10 cellular contexts compared by ENCODE assay signal in genomic region chr2:168156661-168157060, GRCh38.
DNase-seq lines count a peak whose midpoint lies in the region; TF ChIP-seq lines count a peak whose summit lies in the region.
"Had no signal": no experiment of that assay in that cellular context is flagged by ENCODE, and none has a peak within 500 bp of the region (broad histone marks: within the 10 kb centered on the region; RNA-seq: fewer than 3 reads in every experiment).

No MANE protein-coding gene starts in this region.

- in situ Hi-C loops in GM13977 (cut with MboI; ENCODE audit: low pct_unique_long_range_greater_than_20kb, low sequenced_read_pairs, unreplicated experiment): no loop called here

- no peaks in the 10 kb centered on the region for H3K27me3 ChIP-seq in vagina

- intact Hi-C loops in activated naive CD4-positive, alpha-beta T cell treated with anti-CD3 and anti-CD28 coated beads for 36 hours (cut with micrococcal nuclease): no loop called here
- intact Hi-C loops in vagina (cut with DNase I): no loop called here

- peaks cover 52% of the 10 kb centered on the region for H3K4me1 ChIP-seq in vagina

- peaks cover 9% of the 10 kb centered on the region for H3K36me3 Mint-ChIP-seq in activated naive CD4-positive, alpha-beta T cell treated with anti-CD3 and anti-CD28 coated beads for 36 hours (ENCODE audit: low read depth)
- H3K36me3 Mint-ChIP-seq in glutamatergic neuron (ENCODE audit: unreplicated experiment): no peaks in the 10 kb centered on the region

- H3K4me1 Mint-ChIP-seq in activated naive CD4-positive, alpha-beta T cell treated with anti-CD3 and anti-CD28 coated beads for 36 hours (ENCODE audit: low read depth): peaks cover 13% of the 10 kb centered on the region
- H3K4me1 Mint-ChIP-seq in glutamatergic neuron (ENCODE audit: low read depth, unreplicated experiment): peaks cover 14% of the 10 kb centered on the region

- no peak overlapping the region for H3K4me3 ChIP-seq in vagina

- H3K4me3 Mint-ChIP-seq in activated naive CD4-positive, alpha-beta T cell treated with anti-CD3 and anti-CD28 coated beads for 36 hours: no peak overlapping the region
- no peak overlapping the region for H3K4me3 Mint-ChIP-seq in glutamatergic neuron (ENCODE audit: unreplicated experiment)
- H3K4me3 Mint-ChIP-seq: CD4-positive, CD25-positive, alpha-beta regulatory T cell had no signal

- H3K36me3 ChIP-seq in vagina: no peaks in the 10 kb centered on the region

- CTCF ChIA-PET in activated naive CD4-positive, alpha-beta T cell treated with anti-CD3 and anti-CD28 coated beads for 36 hours (lab: Charles Lee): interaction anchor here (1.2 to 2.0 kb wide), 3 partner anchors 19 to 180 kb away, joined by 4 to 6 read pairs (median 4); no protein-coding TSS in a partner anchor

- peak overlapping the region; percentile 64 for H3K27ac Mint-ChIP-seq in activated naive CD4-positive, alpha-beta T cell treated with anti-CD3 and anti-CD28 coated beads for 36 hours
- H3K27ac Mint-ChIP-seq in glutamatergic neuron (ENCODE audit: unreplicated experiment): no peak overlapping the region

- peak overlapping the region; percentile 36 for H3K27ac ChIP-seq in vagina

- TF ChIP-seq POLR2A in vagina (IDR thresholded peaks at IDR 0.05): no peak

- peak; percentile 45 for DNase-seq in activated naive CD4-positive, alpha-beta T cell treated with anti-CD3 and anti-CD28 coated beads for 36 hours
- no peak for DNase-seq in activated naive CD4-positive, alpha-beta T cell treated with anti-CD3 and anti-CD28 coated beads, Interleukin-2, amount 50 U/mL, for 16 hours
- DNase-seq in T1000 (lab: John Stamatoyannopoulos, UW) (peak; percentile 42), glutamatergic neuron (peak; percentile 38), vagina (ENCODE audit: extremely low spot score in 2 of 2) (no peak), kidney glomerular epithelial cell (lab: John Stamatoyannopoulos, UW) (no peak), GM13977 (ENCODE audit: low spot score) (no peak), retina (no peak)
- DNase-seq: activated naive CD4-positive, alpha-beta T cell had no signal

- H3K9me3 ChIP-seq in vagina: no peaks in the 10 kb centered on the region

- H3K9me3 Mint-ChIP-seq in activated naive CD4-positive, alpha-beta T cell treated with anti-CD3 and anti-CD28 coated beads for 36 hours: no peaks in the 10 kb centered on the region
- no peaks in the 10 kb centered on the region for H3K9me3 Mint-ChIP-seq in glutamatergic neuron (ENCODE audit: unreplicated experiment)
- H3K9me3 Mint-ChIP-seq: CD4-positive, CD25-positive, alpha-beta regulatory T cell had no signal

- TF ChIP-seq CTCF in glutamatergic neuron (IDR thresholded peaks at IDR 0.05; ENCODE audit: partially characterized antibody, unreplicated experiment) (no peak), vagina (IDR thresholded peaks at IDR 0.05) (no peak), GM13977 (IDR thresholded peaks at IDR 0.05; ENCODE audit: extremely low read depth, insufficient read depth, missing control alignments) (no peak)

- H3K27me3 Mint-ChIP-seq in activated naive CD4-positive, alpha-beta T cell treated with anti-CD3 and anti-CD28 coated beads for 36 hours (ENCODE audit: low read depth): no peaks in the 10 kb centered on the region
- peaks cover 3% of the 10 kb centered on the region for H3K27me3 Mint-ChIP-seq in glutamatergic neuron (ENCODE audit: unreplicated experiment)

Comparison
In these comparisons a context has a peak if more than half of its experiments do, and no peak if none do; other contexts are left out.
1. DNase-seq: peak in activated naive CD4-positive, alpha-beta T cell treated with anti-CD3 and anti-CD28 coated beads for 36 hours (single experiment), T1000 (single experiment) and glutamatergic neuron (single experiment); none in activated naive CD4-positive, alpha-beta T cell treated with anti-CD3 and anti-CD28 coated beads, Interleukin-2, amount 50 U/mL, for 16 hours (single experiment), vagina (0 of 2), kidney glomerular epithelial cell (single experiment), GM13977 (single experiment) and retina (single experiment).